ENCODE assay signal across 20 cellular contexts in genomic region chr5:167953151-167953788, GRCh38.
A peak's percentile ranks its signal among the peaks of the same experiment; 100 is the strongest.
DNase-seq lines count a peak whose midpoint lies in the region; ATAC-seq, FAIRE-seq and TF ChIP-seq lines count a peak whose summit lies in the region.
"Had no signal": no experiment of that assay in that cellular context is flagged by ENCODE, and none has a peak within 500 bp of the region (broad histone marks: within the 10 kb centered on the region; RNA-seq: fewer than 3 reads in every experiment).

No MANE protein-coding gene starts in this region.

- no peak overlapping the region for H2BK15ac ChIP-seq in mesendoderm (replicated peaks; ENCODE audit: low read depth)

- H2AK5ac ChIP-seq in mesendoderm (ENCODE audit: low read length): no peak overlapping the region

- H3K4me3 ChIP-seq in cardiac muscle cell (no peak overlapping the region), mesendoderm (ENCODE audit: low read length) (no peak overlapping the region)
- H3K4me3 ChIP-seq in CD8-positive, alpha-beta memory T cell (ENCODE audit: low read length): no peak overlapping the region
- H3K4me3 ChIP-seq: HAP-1, tibial artery had no signal

- no peaks in the 10 kb centered on the region for H3K36me3 ChIP-seq in cardiac muscle cell
- no peaks in the 10 kb centered on the region for H3K36me3 ChIP-seq in mesendoderm (ENCODE audit: control insufficient read depth, insufficient read depth, low read length)
- H3K36me3 ChIP-seq in CD8-positive, alpha-beta memory T cell (ENCODE audit: insufficient read depth, low read length): no peaks in the 10 kb centered on the region
- H3K36me3 ChIP-seq: HAP-1, tibial artery had no signal

- H3K4ac ChIP-seq in mesendoderm (ENCODE audit: low read depth, low read length): peak overlapping the region; percentile 3

- no peak for DNase-seq in cardiac muscle cell (ENCODE audit: low read depth in 1 of 2, low spot score in 1 of 2)
- DNase-seq in Right ventricle myocardium inferior (ENCODE audit: missing footprints): no peak
- peak; percentile 57 for DNase-seq in astrocyte of the hippocampus (ENCODE audit: low read depth, low spot score)
- DNase-seq in mesendoderm: peak; percentile 72
- DNase-seq in D721Med (ENCODE audit: insufficient read length, low spot score): no peak
- no peak for DNase-seq in DMS114 treated with DMSO at 0.1 percent for 48 hours (lab: John Stamatoyannopoulos, UW; ENCODE audit: unreplicated experiment)
- DNase-seq in CD8-positive, alpha-beta memory T cell: no peak
- DNase-seq: CD4-positive, alpha-beta memory T cell; cerebellar nuclear complex; KG1; NCI-H1092 treated with DMSO at 0.1 percent for 48 hours; PC-3; retina; stimulated activated naive CD4-positive, alpha-beta T cell; SW 1271; tibial artery had no signal

- peaks cover 0 to 6% (median 5%) of the 10 kb centered on the region in 5 donors for H3K9me3 Mint-ChIP-seq in CD8-positive, alpha-beta memory T cell

- FAIRE-seq in D721Med (lab: Jason Lieb, UNC): no peak
- FAIRE-seq: keratinocyte had no signal

- POLR2A ChIA-PET in CD8-positive, alpha-beta memory T cell (lab: Charles Lee): no interaction called here

- peak overlapping the region; percentile 81 for H4K8ac ChIP-seq in mesendoderm (ENCODE audit: low read depth, low read length)

- H3K4me3 Mint-ChIP-seq in CD8-positive, alpha-beta memory T cell: no peak overlapping the region
- H3K4me3 Mint-ChIP-seq: CD4-positive, alpha-beta memory T cell had no signal

- H3K4me1 ChIP-seq in cardiac muscle cell (ENCODE audit: low read depth) (peaks cover 22% of the 10 kb centered on the region), mesendoderm (ENCODE audit: control insufficient read depth, low read depth, low read length) (peaks cover 9% of the 10 kb centered on the region)
- H3K4me1 ChIP-seq in CD8-positive, alpha-beta memory T cell (ENCODE audit: insufficient read depth, low read length): no peaks in the 10 kb centered on the region
- H3K4me1 ChIP-seq: HAP-1 had no signal

- ATAC-seq in Right ventricle myocardium inferior: no peak
- ATAC-seq in activated CD4-positive, CD25-positive, alpha-beta regulatory T cell treated with anti-CD3 and anti-CD28 coated beads, Interleukin-2, amount 50 U/mL, for 24 hours: no peak
- ATAC-seq: PC-3 had no signal

- no peak for TF ChIP-seq CTCF in cardiac muscle cell (IDR thresholded peaks at IDR 0.05; ENCODE audit: low read depth, low read length)
- no peak for TF ChIP-seq CTCF in D721Med (IDR thresholded peaks at IDR 0.05; ENCODE audit: insufficient read depth, missing control alignments)

- H3K79me2 ChIP-seq in mesendoderm (ENCODE audit: control insufficient read depth, insufficient read depth, low read length): no peaks in the 10 kb centered on the region

- H3K18ac ChIP-seq in mesendoderm (ENCODE audit: low read length): no peak overlapping the region

- H2BK5ac ChIP-seq in mesendoderm (ENCODE audit: low read length): no peak overlapping the region

- no peaks in the 10 kb centered on the region for H3K79me1 ChIP-seq in mesendoderm (ENCODE audit: low read length)

- no peak overlapping the region for H3K4me2 ChIP-seq in mesendoderm (ENCODE audit: low read length)

- H3K9ac ChIP-seq in mesendoderm (ENCODE audit: low read length): no peak overlapping the region

- CTCF ChIA-PET in CD8-positive, alpha-beta memory T cell (lab: Charles Lee): no interaction called here

- WGBS in mesendoderm (ENCODE audit: extremely low coverage, insufficient coverage, low lambda C conversion rate): no CpG with 5 or more reads among the region's 4 CpGs

- H3K56ac ChIP-seq in mesendoderm (ENCODE audit: low read length): no peak overlapping the region

- H3K27ac Mint-ChIP-seq in CD8-positive, alpha-beta memory T cell: no peak overlapping the region
- H3K27ac Mint-ChIP-seq: CD4-positive, alpha-beta memory T cell had no signal

- peaks cover 0 to 4% (median 0%) of the 10 kb centered on the region in 3 donors for H3K4me1 Mint-ChIP-seq in CD8-positive, alpha-beta memory T cell
- H3K4me1 Mint-ChIP-seq: CD4-positive, alpha-beta memory T cell had no signal

- peak overlapping the region; percentile 1 for H3K23ac ChIP-seq in mesendoderm (ENCODE audit: low read length)

- H3K27ac ChIP-seq in cardiac muscle cell (peak overlapping the region; percentile 60), mesendoderm (ENCODE audit: low read depth, low read length) (no peak overlapping the region)
- no peak overlapping the region for H3K27ac ChIP-seq in CD8-positive, alpha-beta memory T cell (ENCODE audit: low read depth, low read length)
- H3K27ac ChIP-seq: HL-60, tibial artery had no signal

- H3K36me3 Mint-ChIP-seq in CD8-positive, alpha-beta memory T cell: no peaks in the 10 kb centered on the region
- H3K36me3 Mint-ChIP-seq: CD4-positive, alpha-beta memory T cell had no signal

- H3K27me3 Mint-ChIP-seq in CD8-positive, alpha-beta memory T cell: no peaks in the 10 kb centered on the region

- H3K9me3 ChIP-seq in cardiac muscle cell (ENCODE audit: low read depth): no peaks in the 10 kb centered on the region
- H3K9me3 ChIP-seq in CD8-positive, alpha-beta memory T cell (ENCODE audit: low read length): no peaks in the 10 kb centered on the region
- H3K9me3 ChIP-seq: HAP-1 had no signal

- no peak overlapping the region for H4K5ac ChIP-seq in mesendoderm (ENCODE audit: low read length)

- H3K27me3 ChIP-seq in cardiac muscle cell: no peaks in the 10 kb centered on the region
- H3K27me3 ChIP-seq in mesendoderm (ENCODE audit: insufficient read depth, low read length, poor library complexity): no peaks in the 10 kb centered on the region
- no peaks in the 10 kb centered on the region for H3K27me3 ChIP-seq in CD8-positive, alpha-beta memory T cell (ENCODE audit: insufficient read depth, low read length, poor library complexity, severe bottlenecking)
- H3K27me3 ChIP-seq: tibial artery had no signal

- intact Hi-C loops in Right ventricle myocardium inferior (cut with DNase I): no loop called here

- H2BK120ac ChIP-seq in mesendoderm (ENCODE audit: low read depth, low read length): no peak overlapping the region

Comparison
In these comparisons a context has a peak if more than half of its experiments do, and no peak if none do; other contexts are left out.
1. DNase-seq: peak in astrocyte of the hippocampus (single experiment) and mesendoderm (single experiment); none in cardiac muscle cell (0 of 2), Right ventricle myocardium inferior (single experiment), D721Med (single experiment), DMS114 treated with DMSO at 0.1 percent for 48 hours (single experiment) and CD8-positive, alpha-beta memory T cell (0 of 5).